In genomic region chr16:89068814-89069616, GRCh38 we compare ENCODE assay signal across 6 cellular contexts. TPM values are rescaled to one million over a fixed set of nuclear protein-coding genes. Genes with fewer than 3 reads are reported as not detected.
DNase-seq lines count a peak whose midpoint lies in the region; ATAC-seq, FAIRE-seq and TF ChIP-seq lines count a peak whose summit lies in the region.
"Not testable (repeated sequence)": the region's sequence is repeated elsewhere in the genome, so short reads cannot be mapped to it uniquely, and the experiment has no call there.

No MANE protein-coding gene starts in this region.

- not testable (repeated sequence) for H3K9me1 ChIP-seq in IMR-90 (ENCODE audit: insufficient read depth, low read length)

- not testable (repeated sequence) for H3K79me1 ChIP-seq in H9 (ENCODE audit: insufficient read depth, low read depth, low read length, poor library complexity, severe bottlenecking); IMR-90 (ENCODE audit: low read depth in 1 of 2, low read length in 2 of 2)

- not testable (repeated sequence) for H2AFZ ChIP-seq in H9 (ENCODE audit: low read length); IMR-90 (replicated peaks; ENCODE audit: low read length, poor library complexity); HepG2 (ENCODE audit: low read length)

- H3K9me3 Mint-ChIP-seq in H9, result not testable (repeated sequence)

- CTCF ChIA-PET in IMR-90 (lab: Yijun Ruan, JAX); HepG2 (lab: Yijun Ruan, JAX; ENCODE audit: low intra/inter-chr PET ratio, low total read pairs): not testable (repeated sequence)

- H4K5ac ChIP-seq in H9 (ENCODE audit: insufficient read length, low read depth, low read length); IMR-90 (ENCODE audit: low read depth, low read length): not testable (repeated sequence)

- H3K27me3 Mint-ChIP-seq in H9 (ENCODE audit: low read depth), result not testable (repeated sequence)

- TF ChIP-seq RAD21 in IMR-90 (IDR thresholded peaks at IDR 0.05; ENCODE audit: low read length); HepG2 (CRISPR knock-in tag; IDR thresholded peaks at IDR 0.05): not testable (repeated sequence)

- H3K27ac ChIP-seq in BLaER1 treated with 17β-estradiol and CSF1 and Interleukin-3, amounts not matched to agents 10 nM and 100 nM; H9 (ENCODE audit: insufficient read length, low read depth, low read length); IMR-90 (ENCODE audit: insufficient read depth, low read length); HepG2 (ENCODE audit: extremely low read length, insufficient read depth, low read length); small intestine (ENCODE audit: low read depth in 1 of 2, low read length in 1 of 2): not testable (repeated sequence)

- not testable (repeated sequence) for H3K36me3 Mint-ChIP-seq in H9 (ENCODE audit: insufficient read depth in 1 of 3, low read depth in 3 of 3)

- TF ChIP-seq EP300 in HepG2 (IDR thresholded peaks at IDR 0.05; ENCODE audit: low read depth in 2 of 2, low read length in 2 of 2); HepG2 (CRISPR knock-in tag; IDR thresholded peaks at IDR 0.05; ENCODE audit: borderline replicate concordance): not testable (repeated sequence)

- not testable (repeated sequence) for H3K14ac ChIP-seq in H9 (ENCODE audit: insufficient read depth, low read length); IMR-90 (replicated peaks; ENCODE audit: low read depth, low read length)

- not testable (repeated sequence) for H3K18ac ChIP-seq in H9 (ENCODE audit: insufficient read length, low read depth, low read length); IMR-90 (ENCODE audit: low read depth, low read length)

- not testable (repeated sequence) for H2BK120ac ChIP-seq in H9 (ENCODE audit: low read depth, low read length, poor library complexity, severe bottlenecking); IMR-90 (ENCODE audit: low read depth, low read length)

- not testable (repeated sequence) for TF ChIP-seq POLR2A in IMR-90 (IDR thresholded peaks at IDR 0.05; ENCODE audit: low read depth, low read length); HepG2 (IDR thresholded peaks at IDR 0.05; ENCODE audit: insufficient read depth in 1 of 2, low read depth in 2 of 2, low read length in 2 of 2)

- H3K23ac ChIP-seq in H9 (ENCODE audit: insufficient read length, low read depth, low read length); IMR-90 (ENCODE audit: low read depth, low read length): not testable (repeated sequence)

- H3K27me3 ChIP-seq in BLaER1 treated with 17β-estradiol and CSF1 and Interleukin-3, amounts not matched to agents 10 nM and 100 nM, result peaks cover 0 to 15% (median 0%) of the 10 kb centered on the region in 11 experiments; a peak in 4 of 22 replicates
- H3K27me3 ChIP-seq in H9 (ENCODE audit: insufficient read depth, low read length); small intestine (ENCODE audit: control insufficient read depth in 2 of 2, insufficient read depth in 2 of 2, low read length in 2 of 2): not testable (repeated sequence)
- H3K27me3 ChIP-seq in IMR-90 (ENCODE audit: control insufficient read depth, insufficient read depth, low read length) (peaks cover 36% of the 10 kb centered on the region), HepG2 (ENCODE audit: control insufficient read depth in 1 of 2, insufficient read depth in 2 of 2, low read length in 2 of 2) (peaks cover 31 to 81% of the 10 kb centered on the region in 2 experiments)

- H3K4me3 Mint-ChIP-seq in H9, result not testable (repeated sequence)

- not testable (repeated sequence) for H3K4ac ChIP-seq in H9 (ENCODE audit: low read depth, low read length); IMR-90 (ENCODE audit: low read depth, low read length)

- not testable (repeated sequence) for DNase-seq in H9; IMR-90; HepG2 (ENCODE audit: low spot score); small intestine

- peak; percentile 94 for FAIRE-seq in colon (lab: Jason Lieb, UNC)
- FAIRE-seq in HepG2 (lab: Jason Lieb, UNC), result not testable (repeated sequence)
- peak; percentile 61 for FAIRE-seq in small intestine (lab: Jason Lieb, UNC)

- not testable (repeated sequence) for H3T11ph ChIP-seq in H9 (ENCODE audit: low read length)

- H2AK9ac ChIP-seq in IMR-90 (replicated peaks; ENCODE audit: low read depth, low read length, poor library complexity), result not testable (repeated sequence)

- ATAC-seq in IMR-90 (ENCODE audit: low read depth); HepG2: not testable (repeated sequence)

- no CpG with 5 or more reads among the region's 4 CpGs for WGBS in H9 (ENCODE audit: extremely low coverage, insufficient read length, low lambda C conversion rate)
- 94% methylated on average over 4 of the region's 4 CpGs; no CpG with 5 or more reads in 1 of the 2 experiments for WGBS in IMR-90 (ENCODE audit: extremely low coverage in 2 of 2, insufficient read length in 1 of 2), 2 experiments
- WGBS in HepG2 (ENCODE audit: low lambda C conversion rate), result 4% methylated on average over 4 of the region's 4 CpGs
- WGBS in small intestine, 3 donors, result 97 to 98% (median 98%) methylated on average over 4 of the region's 4 CpGs

- H3K79me2 ChIP-seq in H9 (ENCODE audit: insufficient read depth, low read length); HepG2 (ENCODE audit: insufficient read depth, low read length): not testable (repeated sequence)

- not testable (repeated sequence) for H3K27ac Mint-ChIP-seq in H9

- not testable (repeated sequence) for H3K23me2 ChIP-seq in H9 (ENCODE audit: insufficient read length, low read depth, low read length, poor library complexity, severe bottlenecking)

- peak overlapping the region; percentile 39 for H4K8ac ChIP-seq in H9 (replicated peaks; ENCODE audit: insufficient read length, low read depth, low read length)
- not testable (repeated sequence) for H4K8ac ChIP-seq in IMR-90 (ENCODE audit: low read depth in 2 of 2, low read length in 2 of 2)

- H4K20me1 ChIP-seq in BLaER1 treated with 17β-estradiol and CSF1 and Interleukin-3, amounts not matched to agents 10 nM and 100 nM; H9 (ENCODE audit: control insufficient read depth, insufficient read depth, insufficient read length); IMR-90 (ENCODE audit: insufficient read depth, low read length); HepG2 (ENCODE audit: insufficient read depth, low read length): not testable (repeated sequence)

- not testable (repeated sequence) for H2BK5ac ChIP-seq in H9 (ENCODE audit: insufficient read length, low read length)
- peak overlapping the region; percentile 50 for H2BK5ac ChIP-seq in IMR-90 (ENCODE audit: low read depth, low read length, poor library complexity, severe bottlenecking)

- BruUV-seq in IMR-90 (replicated peaks; lab: Mats Ljungman, UMichigan); HepG2 (replicated peaks; lab: Mats Ljungman, UMichigan): not testable (repeated sequence)

- peak overlapping the region in 9 of 11 experiments; percentile 77 to 92 (median 82); a peak in 16 of 22 replicates for H3K4me2 ChIP-seq in BLaER1 treated with 17β-estradiol and CSF1 and Interleukin-3, amounts not matched to agents 10 nM and 100 nM
- H3K4me2 ChIP-seq in H9 (ENCODE audit: insufficient read depth, insufficient read length, low read length); IMR-90 (ENCODE audit: low read depth, low read length); HepG2 (ENCODE audit: low read depth, low read length): not testable (repeated sequence)

- intact Hi-C loops in IMR-90 (cut with micrococcal nuclease); HepG2 (cut with micrococcal nuclease; ENCODE audit: unreplicated experiment): not testable (repeated sequence)

- POLR2A ChIA-PET in IMR-90 (lab: Charles Lee; ENCODE audit: unreplicated experiment); HepG2 (lab: Yijun Ruan, JAX): not testable (repeated sequence)

- H3K56ac ChIP-seq in H9 (ENCODE audit: insufficient read length, low read depth, low read length); IMR-90 (ENCODE audit: extremely low read depth, insufficient read depth, low read length): not testable (repeated sequence)

- H3K9ac ChIP-seq in BLaER1 treated with 17β-estradiol and CSF1 and Interleukin-3, amounts not matched to agents 10 nM and 100 nM; H9 (ENCODE audit: extremely low read depth, insufficient read length, low read length); IMR-90 (ENCODE audit: low read depth, low read length); HepG2 (ENCODE audit: insufficient read depth, low read depth, low read length): not testable (repeated sequence)

- in situ Hi-C loops in IMR-90 (cut with MboI; ENCODE audit: low sequenced_read_pairs); HepG2 (cut with HindIII; ENCODE audit: extremely low pct_ligation_motif_present, low pct_unique_long_range_greater_than_20kb): not testable (repeated sequence)

- H3K4me1 Mint-ChIP-seq in H9, result not testable (repeated sequence)

- H2BK12ac ChIP-seq in H9 (ENCODE audit: insufficient read length, low read depth, low read length), result not testable (repeated sequence)

- not testable (repeated sequence) for H2BK20ac ChIP-seq in H9 (ENCODE audit: low read depth, low read length, poor library complexity, severe bottlenecking); IMR-90 (ENCODE audit: low read depth, low read length)

- not testable (repeated sequence) for H2BK15ac ChIP-seq in H9 (ENCODE audit: low read depth, low read length); IMR-90 (ENCODE audit: low read depth, low read length)

- H4K91ac ChIP-seq in H9 (ENCODE audit: insufficient read length, low read depth, low read length); IMR-90 (ENCODE audit: insufficient read depth, low read depth, low read length): not testable (repeated sequence)

- H3K36me3 ChIP-seq in BLaER1 treated with 17β-estradiol and CSF1 and Interleukin-3, amounts not matched to agents 10 nM and 100 nM; IMR-90 (ENCODE audit: control insufficient read depth, insufficient read depth, low read length); HepG2 (replicated peaks in 1 of 2; ENCODE audit: control insufficient read depth in 1 of 2, insufficient read depth in 2 of 2, low read length in 2 of 2); small intestine (ENCODE audit: control insufficient read depth in 2 of 2, insufficient read depth in 2 of 2, low read length in 2 of 2): not testable (repeated sequence)

- dilution Hi-C loops in IMR-90 (cut with HindIII; ENCODE audit: low sequenced_read_pairs, unreplicated experiment), result not testable (repeated sequence)

- H3K9me3 ChIP-seq in BLaER1 treated with 17β-estradiol and CSF1 and Interleukin-3, amounts not matched to agents 10 nM and 100 nM (replicated peaks in 1 of 11); H9 (ENCODE audit: control insufficient read depth, low read depth, low read length); IMR-90 (ENCODE audit: control insufficient read depth, insufficient read depth, low read length); HepG2 (ENCODE audit: low read length); small intestine (ENCODE audit: control insufficient read depth, low read depth): not testable (repeated sequence)

- H3K4me3 ChIP-seq in BLaER1 treated with 17β-estradiol and CSF1 and Interleukin-3, amounts not matched to agents 10 nM and 100 nM; IMR-90 (ENCODE audit: insufficient read depth, low read depth, low read length); HepG2 (replicated peaks in 1 of 3; ENCODE audit: insufficient read depth in 1 of 3, low read depth in 2 of 3, low read length in 3 of 3); small intestine (ENCODE audit: low read depth in 1 of 2, low read length in 2 of 2): not testable (repeated sequence)

- TF ChIP-seq CTCF in H9 (conservative IDR thresholded peaks at IDR 0.05); IMR-90 (conservative IDR thresholded peaks at IDR 0.05; ENCODE audit: low read depth, low read length); HepG2 (CRISPR knock-in tag; IDR thresholded peaks at IDR 0.05): not testable (repeated sequence)

- not testable (repeated sequence) for H2AK5ac ChIP-seq in H9 (ENCODE audit: insufficient read length, low read length); IMR-90 (ENCODE audit: low read depth, low read length)

- H3K4me1 ChIP-seq in BLaER1 treated with 17β-estradiol and CSF1 and Interleukin-3, amounts not matched to agents 10 nM and 100 nM, result peaks cover 33 to 48% (median 47%) of the 10 kb centered on the region in 10 experiments
- H3K4me1 ChIP-seq in H9 (ENCODE audit: insufficient read depth, low read length); IMR-90 (ENCODE audit: control insufficient read depth, insufficient read depth, low read length); HepG2 (ENCODE audit: insufficient read depth, low read length); small intestine (ENCODE audit: control insufficient read depth in 2 of 2, insufficient read depth in 1 of 2, low read depth in 1 of 2, low read length in 1 of 2): not testable (repeated sequence)

RNA-seq across cellular contexts. Expression of gene ACSF3, which starts 24.6 kb away (rescaled TPM):
- total RNA-seq in H9 (2021) (22.3 and 31.3 TPM in 2 replicates), IMR-90 (2012; rRNA removed) (9.5 and 10.6 TPM in 2 replicates), HepG2 (2016; rRNA removed; fragmentation: Illumina TruSeq; extraction: Trizol) (23.5 and 30.6 TPM in 2 replicates)
- polyA plus RNA-seq in IMR-90 (2012; rRNA removed) (14.2 and 14.8 TPM in 2 replicates), HepG2 (2011; rRNA removed) (14.9 and 16.5 TPM in 2 replicates), small intestine (10 to 100 TPM; 49.2 to 93.7 (median 68.1) TPM)
- 6.6 and 12.7 TPM in 2 replicates for polyA plus RNA-seq in IMR-90 (2012; cell fraction: cytosol; rRNA removed)
- 22.4 and 31.0 TPM in 2 replicates for polyA plus RNA-seq in IMR-90 (2012; cell fraction: nucleus; rRNA removed; ENCODE audit: low replicate concordance)
- total RNA-seq in HepG2 (2016; cell fraction: cytosol; rRNA removed; fragmentation: Illumina TruSeq; extraction: Trizol; ENCODE audit: low read depth), result 13.8 and 14.5 TPM in 2 replicates
- total RNA-seq in HepG2 (2016; cell fraction: insoluble cytoplasmic fraction; rRNA removed; fragmentation: Illumina TruSeq; extraction: Trizol), result 22.1 and 29.1 TPM in 2 replicates
- total RNA-seq in HepG2 (2016; cell fraction: membrane; rRNA removed; fragmentation: Illumina TruSeq; extraction: Trizol), result 23.0 and 24.3 TPM in 2 replicates
- total RNA-seq in HepG2 (2016; cell fraction: nucleus; rRNA removed; fragmentation: Illumina TruSeq; extraction: Trizol), result 19.3 and 21.6 TPM in 2 replicates
- 11.3 and 15.5 TPM in 2 replicates for polyA plus RNA-seq in HepG2 (2011; cell fraction: cytosol; rRNA removed)
- polyA plus RNA-seq in HepG2 (2011; cell fraction: nucleus; rRNA removed), result 31.3 and 34.0 TPM in 2 replicates
- 16.6 and 17.2 TPM in 2 replicates for polyA plus RNA-seq in HepG2 (2012)
- 6.9 and 9.7 TPM in 2 replicates for polyA plus RNA-seq in HepG2 (2016; cell fraction: cytosol; fragmentation: Illumina TruSeq; extraction: Trizol; ENCODE audit: low read depth)
- polyA plus RNA-seq in HepG2 (2016; cell fraction: insoluble cytoplasmic fraction; fragmentation: Illumina TruSeq; extraction: Trizol; ENCODE audit: low read depth), result 21.8 and 22.0 TPM in 2 replicates
- 11.2 and 13.0 TPM in 2 replicates for polyA plus RNA-seq in HepG2 (2016; cell fraction: membrane; fragmentation: Illumina TruSeq; extraction: Trizol; ENCODE audit: low read depth)
- polyA plus RNA-seq in HepG2 (2016; cell fraction: nucleus; fragmentation: Illumina TruSeq; extraction: Trizol; ENCODE audit: insufficient read depth, low read depth), result 37.2 and 38.9 TPM in 2 replicates
- 46.7 and 47.0 TPM in 2 replicates for polyA minus RNA-seq in HepG2 (2011; rRNA and poly(A)+ RNA removed; ENCODE audit: low replicate concordance)
- 22.4 and 32.0 TPM in 2 replicates for polyA minus RNA-seq in HepG2 (2011; cell fraction: cytosol; rRNA and poly(A)+ RNA removed)
- polyA minus RNA-seq in HepG2 (2011; cell fraction: nucleus; rRNA and poly(A)+ RNA removed), result 35.9 and 36.8 TPM in 2 replicates
